Comparison of ENCODE assay signal across 1 cellular context in genomic region chr3:15860014-15860934, GRCh38.
A peak's percentile ranks its signal among the peaks of the same experiment; 100 is the strongest.
TF ChIP-seq lines count a peak whose summit lies in the region.

No MANE protein-coding gene starts in this region.

TF ChIP-seq in H1, 55 proteins besides CTCF, POLR2A, EP300 and RAD21:
- TF ChIP-seq TCF12 (IDR thresholded peaks at IDR 0.05; ENCODE audit: low read depth, low read length) (0 out of 2 replicates have a peak, but pooled peaks have one; percentile 29), BRCA1 (IDR thresholded peaks at IDR 0.05; ENCODE audit: low read depth, low read length) (no peak), HDAC6 (IDR thresholded peaks at IDR 0.05; ENCODE audit: low read depth, low read length) (no peak), RXRA (IDR thresholded peaks at IDR 0.05; ENCODE audit: insufficient read depth, low read depth, low read length) (no peak), TEAD4 (IDR thresholded peaks at IDR 0.05; ENCODE audit: low read depth, low read length) (no peak), JUN (IDR thresholded peaks at IDR 0.05; ENCODE audit: low read depth, low read length) (no peak), CTBP2 (IDR thresholded peaks at IDR 0.05; ENCODE audit: borderline replicate concordance, insufficient read depth, insufficient read length, low read length) (no peak), MAX (IDR thresholded peaks at IDR 0.05) (peak; percentile 97), CREB1 (IDR thresholded peaks at IDR 0.05) (0 out of 2 replicates have a peak, but pooled peaks have one; percentile 8), CHD1 (IDR thresholded peaks at IDR 0.05; ENCODE audit: low read depth, low read length) (no peak), KDM5A (IDR thresholded peaks at IDR 0.05; ENCODE audit: low read length) (no peak), CHD2 (IDR thresholded peaks at IDR 0.05; ENCODE audit: low read length) (no peak), ASH2L (IDR thresholded peaks at IDR 0.05; ENCODE audit: low read length) (peak; percentile 59), YY1 (IDR thresholded peaks at IDR 0.05; ENCODE audit: low read depth, low read length) (no peak), GTF2F1 (IDR thresholded peaks at IDR 0.05; ENCODE audit: borderline replicate concordance, low read depth, low read length) (no peak), SRF (IDR thresholded peaks at IDR 0.05; ENCODE audit: low read depth, low read length) (no peak), BCL11A (IDR thresholded peaks at IDR 0.05; ENCODE audit: low read depth in 2 of 2, low read length in 2 of 2) (no peak), POLR2AphosphoS5 (IDR thresholded peaks at IDR 0.05; ENCODE audit: low read depth, low read length) (peak; percentile 54; the same call in 1 of the 2 replicates), SP1 (IDR thresholded peaks at IDR 0.05; ENCODE audit: low read depth, low read length) (no peak), RFX5 (IDR thresholded peaks at IDR 0.05; ENCODE audit: borderline replicate concordance, low read depth, low read length) (no peak), KDM1A (IDR thresholded peaks at IDR 0.05; ENCODE audit: borderline replicate concordance, low read length) (no peak), POU5F1 (IDR thresholded peaks at IDR 0.05; ENCODE audit: low read depth, low read length) (no peak), SIX5 (IDR thresholded peaks at IDR 0.05; ENCODE audit: low read depth, low read length) (no peak), SIRT6 (IDR thresholded peaks at IDR 0.05; ENCODE audit: low read length) (no peak), E2F6 (IDR thresholded peaks at IDR 0.05) (peak; percentile 95), TBP (IDR thresholded peaks at IDR 0.05; ENCODE audit: low read depth, low read length) (no peak), PHF8 (conservative IDR thresholded peaks at IDR 0.05; ENCODE audit: low read depth, low read length) (no peak; the same call in 1 of the 2 replicates), MAFK (IDR thresholded peaks at IDR 0.05; ENCODE audit: low read depth, low read length) (no peak), SP4 (IDR thresholded peaks at IDR 0.05; ENCODE audit: low read length) (no peak), USF2 (IDR thresholded peaks at IDR 0.05; ENCODE audit: low read length) (no peak), SUZ12 (IDR thresholded peaks at IDR 0.05; ENCODE audit: low read length) (no peak), EZH2 (IDR thresholded peaks at IDR 0.05; ENCODE audit: low read depth, low read length, severe bottlenecking) (no peak), JUND (IDR thresholded peaks at IDR 0.05; ENCODE audit: low read length) (no peak), SAP30 (IDR thresholded peaks at IDR 0.05; ENCODE audit: insufficient read depth, insufficient replicate concordance, low read length) (no peak), ZNF274 (IDR thresholded peaks at IDR 0.05; ENCODE audit: borderline replicate concordance, extremely low read depth, low read length) (no peak), HDAC2 (IDR thresholded peaks at IDR 0.05; ENCODE audit: borderline replicate concordance in 1 of 2, low read depth in 2 of 2, low read length in 2 of 2) (peak in 1 of 2 experiments; percentile 50; a peak in 1 of 4 replicates), BACH1 (IDR thresholded peaks at IDR 0.05; ENCODE audit: low read length) (no peak), SP2 (IDR thresholded peaks at IDR 0.05; ENCODE audit: low read length) (no peak), TAF1 (IDR thresholded peaks at IDR 0.05; ENCODE audit: low read depth, low read length) (peak; percentile 56; the same call in 1 of the 2 replicates), TAF7 (optimal IDR thresholded peaks at IDR 0.05; ENCODE audit: borderline replicate concordance, low read depth, low read length) (no peak), ATF3 (IDR thresholded peaks at IDR 0.05; ENCODE audit: insufficient read depth, low read depth, low read length) (no peak), ATF2 (IDR thresholded peaks at IDR 0.05; ENCODE audit: low read length) (no peak), KDM4A (IDR thresholded peaks at IDR 0.05; ENCODE audit: low read depth, low read length, severe bottlenecking) (peak; percentile 85), RBBP5 (IDR thresholded peaks at IDR 0.05; ENCODE audit: borderline replicate concordance, low read depth, low read length) (peak; percentile 57; the same call in 1 of the 2 replicates), CBX5 (IDR thresholded peaks at IDR 0.05; ENCODE audit: low read depth, low read length) (no peak), RNF2 (IDR thresholded peaks at IDR 0.05; ENCODE audit: borderline replicate concordance, low read depth, low read length, missing control alignments, poor library complexity, severe bottlenecking) (peak; percentile 41), SIN3A (conservative IDR thresholded peaks at IDR 0.05 in 1 of 2, IDR thresholded peaks at IDR 0.05 in 1 of 2; ENCODE audit: low read depth in 1 of 2, low read length in 2 of 2) (no peak)
TF ChIP-seq in H1: peak in this region for 11.
